Comparison of ENCODE assay signal across 8 cellular contexts in the genomic region with DNA sequence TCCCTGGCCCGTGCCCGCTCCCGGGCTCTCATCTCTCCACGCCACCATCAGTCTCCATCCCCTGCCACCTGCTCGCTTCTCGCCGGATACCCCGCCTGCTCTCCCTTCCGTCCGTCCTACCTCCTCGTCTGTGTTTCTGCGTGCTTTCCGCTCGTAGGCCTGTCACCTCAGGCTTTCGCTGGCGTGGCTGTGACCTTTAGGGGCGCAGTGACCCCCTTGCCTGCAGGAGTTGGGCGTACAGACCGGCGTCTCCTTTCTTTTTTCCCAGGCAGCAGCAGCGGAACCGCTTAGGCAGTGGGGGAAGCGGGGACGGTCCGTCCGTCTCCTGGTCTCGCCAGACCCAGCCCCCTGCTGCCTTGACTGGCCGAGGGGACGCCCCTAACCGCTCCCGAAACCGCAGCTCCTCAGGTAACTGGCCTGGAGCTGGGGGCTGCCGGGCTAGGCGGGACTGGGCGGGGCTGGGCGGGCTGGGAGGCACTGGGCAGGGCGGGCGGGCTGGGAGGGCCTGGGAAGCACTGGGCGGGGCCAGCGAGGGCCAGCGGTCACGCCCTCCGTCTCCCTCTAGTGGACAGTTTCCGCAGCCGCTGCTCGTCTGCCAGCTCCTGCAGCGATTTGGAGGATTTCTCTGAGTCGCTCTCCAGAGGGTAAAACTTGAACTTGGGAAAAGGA. TPM values are rescaled to one million over a fixed set of nuclear protein-coding genes. Genes with fewer than 3 reads are reported as not detected.
DNase-seq lines count a peak whose midpoint lies in the region; ATAC-seq, FAIRE-seq and TF ChIP-seq lines count a peak whose summit lies in the region.

No MANE protein-coding gene starts in this region.

- peak overlapping the region in 1 of 2 donors; percentile 65 for H3K9ac ChIP-seq in kidney (ENCODE audit: low read length in 2 of 2)

- peaks cover 5% of the 10 kb centered on the region for H3K27me3 ChIP-seq in CD8-positive, alpha-beta memory T cell (ENCODE audit: insufficient read depth, low read length, poor library complexity, severe bottlenecking)

- ATAC-seq in HG03460 (IDR thresholded peaks at IDR 0.05; ENCODE audit: unreplicated experiment), result no peak

- TF ChIP-seq CTCF in HEK293 (tag by site-specific recombination; IDR thresholded peaks at IDR 0.05) (peak; percentile 33; the same call in 1 of the 2 replicates), kidney (IDR thresholded peaks at IDR 0.05; ENCODE audit: borderline replicate concordance, extremely low read depth, insufficient read depth) (peak; percentile 83)

- no peaks in the 10 kb centered on the region for H3K9me3 ChIP-seq in CD8-positive, alpha-beta memory T cell (ENCODE audit: low read length)
- H3K9me3 ChIP-seq in HEK293 (ENCODE audit: control insufficient read depth, insufficient read depth, low read depth, low read length), result no peaks in the 10 kb centered on the region
- H3K9me3 ChIP-seq in kidney (ENCODE audit: control insufficient read depth in 1 of 2, low read length in 2 of 2), result no peaks in the 10 kb centered on the region

- peak; percentile 74 to 85 (median 76) for DNase-seq in CD8-positive, alpha-beta memory T cell
- DNase-seq in NCI-H2107 (lab: John Stamatoyannopoulos, UW) (peak; percentile 46), kidney (peak; percentile 89)
- peak; percentile 65 for DNase-seq in activated CD4-positive, CD25-positive, alpha-beta regulatory T cell treated with anti-CD3 and anti-CD28 coated beads, Interleukin-2, amount 50 U/mL, for 16 hours (ENCODE audit: low read depth, low spot score)
- peak; percentile 71 for DNase-seq in central memory CD4-positive, alpha-beta T cell
- DNase-seq in stimulated activated CD4-positive, alpha-beta T cell treated with anti-CD3 and anti-CD28 coated beads, Interleukin-15, amount 100 ng/mL, for 24 hours, result peak; percentile 87

- H3K4me3 ChIP-seq in CD8-positive, alpha-beta memory T cell (ENCODE audit: low read length), result peak overlapping the region; percentile 83
- H3K4me3 ChIP-seq in HEK293 (ENCODE audit: low read depth, low read length), result peak overlapping the region; percentile 35
- H3K4me3 ChIP-seq in kidney (ENCODE audit: low read length in 2 of 2), result peak overlapping the region; percentile 65 to 77

- no peaks in the 10 kb centered on the region for H3K9me3 Mint-ChIP-seq in CD8-positive, alpha-beta memory T cell

- peak overlapping the region in 7 of 8 donors; percentile 70 to 93 (median 82) for H3K27ac Mint-ChIP-seq in CD8-positive, alpha-beta memory T cell

- H3K4me1 ChIP-seq in CD8-positive, alpha-beta memory T cell (ENCODE audit: insufficient read depth, low read length), result peaks cover 10% of the 10 kb centered on the region
- H3K4me1 ChIP-seq in HEK293 (ENCODE audit: control insufficient read depth, insufficient read depth, low read length) (no peaks in the 10 kb centered on the region; the same call in 1 of the 2 replicates), kidney (ENCODE audit: control insufficient read depth in 1 of 2, insufficient read depth in 1 of 2, low read depth in 1 of 2, low read length in 2 of 2) (peaks cover 0 to 16% of the 10 kb centered on the region in 2 donors)

- POLR2A ChIA-PET in CD8-positive, alpha-beta memory T cell (lab: Charles Lee), result interaction anchor here (0.5 to 1.6 kb wide), 2 partner anchors 130 to 307 kb away, joined by 3 to 5 read pairs; a partner anchor contains a TSS
- POLR2A ChIA-PET in HEK293 (lab: Yijun Ruan, JAX), result interaction anchor here (0.5 to 1.6 kb wide), 6 partner anchors 21 to 256 kb away, joined by 3 to 7 read pairs (median 6); a partner anchor contains a TSS

- peaks cover 0 to 1% (median under 1%) of the 10 kb centered on the region in 3 donors for H3K36me3 Mint-ChIP-seq in CD8-positive, alpha-beta memory T cell

- no peak overlapping the region for H3K27ac ChIP-seq in CD8-positive, alpha-beta memory T cell (ENCODE audit: low read depth, low read length)
- H3K27ac ChIP-seq in HEK293 (ENCODE audit: extremely low read depth, low read depth, low read length), result no peak overlapping the region
- H3K27ac ChIP-seq in kidney (ENCODE audit: low read depth in 2 of 2, low read length in 2 of 2), result no peak overlapping the region

- CTCF ChIA-PET in CD8-positive, alpha-beta memory T cell (lab: Charles Lee), result interaction anchor here (1.0 to 5.0 kb wide), 10 partner anchors 9 to 249 kb away, joined by 3 to 23 read pairs (median 5); a partner anchor contains a TSS
- CTCF ChIA-PET in HEK293 (lab: Yijun Ruan, JAX), result interaction anchor here (0.6 to 21.8 kb wide), 21 partner anchors 11 to 802 kb away, joined by 3 to 625 read pairs (median 3); a partner anchor contains a TSS

- H3K27me3 Mint-ChIP-seq in CD8-positive, alpha-beta memory T cell, result peaks cover 7 to 11% of the 10 kb centered on the region in 2 donors

- no peaks in the 10 kb centered on the region for H3K36me3 ChIP-seq in CD8-positive, alpha-beta memory T cell (ENCODE audit: insufficient read depth, low read length)
- H3K36me3 ChIP-seq in HEK293 (ENCODE audit: control insufficient read depth in 2 of 2, insufficient read depth in 1 of 2, low read length in 2 of 2), result no peaks in the 10 kb centered on the region; a peak in 1 of 3 replicates
- no peaks in the 10 kb centered on the region for H3K36me3 ChIP-seq in kidney (ENCODE audit: control insufficient read depth in 1 of 2, insufficient read depth in 2 of 2, low read length in 2 of 2)

- no peak for FAIRE-seq in kidney (lab: Jason Lieb, UNC)

- H3K4me1 Mint-ChIP-seq in CD8-positive, alpha-beta memory T cell, result peaks cover 13 to 22% (median 19%) of the 10 kb centered on the region in 3 donors

- intact Hi-C loops in kidney (cut with DNase I), result no loop called here

- peak overlapping the region; percentile 88 to 96 (median 91) for H3K4me3 Mint-ChIP-seq in CD8-positive, alpha-beta memory T cell

TF ChIP-seq in HEK293, 187 proteins besides CTCF, POLR2A, EP300 and RAD21:
- TF ChIP-seq ZSCAN30 (tag by site-specific recombination; IDR thresholded peaks at IDR 0.05), result peak; percentile 59; the same call in 1 of the 2 replicates
- TF ChIP-seq, protein P1, sequence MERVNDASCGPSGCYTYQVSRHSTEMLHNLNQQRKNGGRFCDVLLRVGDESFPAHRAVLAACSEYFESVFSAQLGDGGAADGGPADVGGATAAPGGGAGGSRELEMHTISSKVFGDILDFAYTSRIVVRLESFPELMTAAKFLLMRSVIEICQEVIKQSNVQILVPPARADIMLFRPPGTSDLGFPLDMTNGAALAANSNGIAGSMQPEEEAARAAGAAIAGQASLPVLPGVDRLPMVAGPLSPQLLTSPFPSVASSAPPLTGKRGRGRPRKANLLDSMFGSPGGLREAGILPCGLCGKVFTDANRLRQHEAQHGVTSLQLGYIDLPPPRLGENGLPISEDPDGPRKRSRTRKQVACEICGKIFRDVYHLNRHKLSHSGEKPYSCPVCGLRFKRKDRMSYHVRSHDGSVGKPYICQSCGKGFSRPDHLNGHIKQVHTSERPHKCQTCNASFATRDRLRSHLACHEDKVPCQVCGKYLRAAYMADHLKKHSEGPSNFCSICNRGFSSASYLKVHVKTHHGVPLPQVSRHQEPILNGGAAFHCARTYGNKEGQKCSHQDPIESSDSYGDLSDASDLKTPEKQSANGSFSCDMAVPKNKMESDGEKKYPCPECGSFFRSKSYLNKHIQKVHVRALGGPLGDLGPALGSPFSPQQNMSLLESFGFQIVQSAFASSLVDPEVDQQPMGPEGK (tag by site-specific recombination; IDR thresholded peaks at IDR 0.05), result 0 out of 2 replicates have a peak, but pooled peaks have one; percentile 35
- TF ChIP-seq KLF16 (tag by site-specific recombination; IDR thresholded peaks at IDR 0.05), result 0 out of 2 replicates have a peak, but pooled peaks have one; percentile 16
- TF ChIP-seq KLF1 (tag by site-specific recombination; IDR thresholded peaks at IDR 0.05), result peak; percentile 64
- no peak for TF ChIP-seq OVOL3 (tag by site-specific recombination; IDR thresholded peaks at IDR 0.05)
- no peak for TF ChIP-seq ZNF341 (tag by site-specific recombination; IDR thresholded peaks at IDR 0.05; ENCODE audit: low read depth)
- TF ChIP-seq ZNF184 (tag by site-specific recombination; IDR thresholded peaks at IDR 0.05), result no peak
- TF ChIP-seq SP3 (tag by site-specific recombination; IDR thresholded peaks at IDR 0.05), result peak; percentile 51
TF ChIP-seq in HEK293: peak in this region for 5.

RNA-seq across cellular contexts. Expression of a gene that starts 6.3 kb away (rescaled TPM):
- total RNA-seq in CD8-positive, alpha-beta memory T cell, result not detected
- polyA plus RNA-seq in CD8-positive, alpha-beta memory T cell, result not detected
- not detected for total RNA-seq in kidney
- not detected for polyA plus RNA-seq in kidney (ENCODE audit: insufficient read depth, low read depth, low replicate concordance)

RNA-seq across cellular contexts. Expression of a gene that starts 21.3 kb away (rescaled TPM):
- total RNA-seq in CD8-positive, alpha-beta memory T cell, result 10 to 100 TPM; 20.0 to 23.3 TPM
- polyA plus RNA-seq in CD8-positive, alpha-beta memory T cell, result 13.8 TPM
- total RNA-seq in kidney, result 22.2 TPM
- 17.8 TPM for polyA plus RNA-seq in kidney (ENCODE audit: insufficient read depth, low read depth, low replicate concordance)

RNA-seq across cellular contexts. Expression of a gene that starts 24.2 kb away (rescaled TPM):
- total RNA-seq in CD8-positive, alpha-beta memory T cell, result not detected
- not detected for polyA plus RNA-seq in CD8-positive, alpha-beta memory T cell
- total RNA-seq in kidney, result not detected
- polyA plus RNA-seq in kidney (ENCODE audit: insufficient read depth, low read depth, low replicate concordance), result not detected

RNA-seq across cellular contexts. Expression of a gene that starts 42.9 kb away (rescaled TPM):
- not detected for total RNA-seq in CD8-positive, alpha-beta memory T cell
- polyA plus RNA-seq in CD8-positive, alpha-beta memory T cell, result not detected
- 8.5 TPM for total RNA-seq in kidney
- 0.95 TPM for polyA plus RNA-seq in kidney (ENCODE audit: insufficient read depth, low read depth, low replicate concordance)
